30 cellular contexts compared by ENCODE assay signal in genomic region chr16:30046178-30046577, GRCh38. TPM values are rescaled to one million over a fixed set of nuclear protein-coding genes. Genes with fewer than 3 reads are reported as not detected.
"Had no signal": no experiment of that assay in that cellular context is flagged by ENCODE, and none has a peak within 500 bp of the region (broad histone marks: within the 10 kb centered on the region; RNA-seq: fewer than 3 reads in every experiment).

No MANE protein-coding gene starts in this region.

- H3K27me3 Mint-ChIP-seq: activated naive CD8-positive, alpha-beta T cell treated with anti-CD3 and anti-CD28 coated beads, Interleukin-2, amount 50 U/mL, for 24 hours; T-cell had no signal

- H3K36me3 Mint-ChIP-seq: activated naive CD4-positive, alpha-beta T cell treated with anti-CD3 and anti-CD28 coated beads, Interleukin-2, amount 50 U/mL, for 72 hours; brain; T-cell had no signal

- H3K4me3 Mint-ChIP-seq: activated naive CD8-positive, alpha-beta T cell treated with anti-CD3 and anti-CD28 coated beads, Interleukin-2, amount 50 U/mL, for 24 hours; T-cell had no signal

- H3K4me3 ChIP-seq: cardiac muscle cell, SK-N-MC had no signal

- ATAC-seq: activated naive CD4-positive, alpha-beta T cell treated with anti-CD3 and anti-CD28 coated beads, Interleukin-2, amount 50 U/mL, for 72 hours; activated naive CD8-positive, alpha-beta T cell treated with anti-CD3 and anti-CD28 coated beads, Interleukin-2, amount 50 U/mL, for 24 hours; Right ventricle myocardium inferior; T-cell had no signal

- H3K27ac ChIP-seq: cardiac muscle cell, SK-N-MC, VCaP had no signal

- FAIRE-seq: astrocyte had no signal

- DNase-seq: activated CD4-positive, alpha-beta T cell treated with anti-CD3 and anti-CD28 coated beads, Interleukin-2, amount 50 U/mL, for 1 hour; activated CD4-positive, CD25-positive, alpha-beta regulatory T cell; activated CD8-positive, alpha-beta memory T cell treated with anti-CD3 and anti-CD28 coated beads, Interleukin-2, amount 50 U/mL, for 4 hours; activated effector memory CD4-positive, alpha-beta T cell treated with Interleukin-2 at 50 U/mL for 16 hours; activated naive CD4-positive, alpha-beta T cell treated with Interleukin-2 at 50 U/mL for 16 hours; activated naive CD8-positive, alpha-beta T cell treated with anti-CD3 and anti-CD28 coated beads, Interleukin-2, amount 50 U/mL, for 24 hours; activated T-cell treated with anti-CD3 and anti-CD28 coated beads, Interleukin-2, amount 50 U/mL, for 1 hour; amniotic stem cell; Karpas-422; MM.1S; NCI-H1105; NCI-H1436; NCI-H1694 treated with DMSO at 0.1 percent for 48 hours; NCI-H2029 treated with DMSO at 0.1 percent for 48 hours; NCI-H2227 treated with DMSO at 0.1 percent for 48 hours; NCI-H69; NK-92 treated with Interleukin-12 subunit alpha and Interleukin-12 subunit beta, amount 100 ng/mL, for 24 hours; OCI-M1; RPMI8226; T-cell; T-helper 2 cell had no signal

- H3K9me3 Mint-ChIP-seq: activated naive CD4-positive, alpha-beta T cell treated with anti-CD3 and anti-CD28 coated beads, Interleukin-2, amount 50 U/mL, for 72 hours; activated naive CD8-positive, alpha-beta T cell treated with anti-CD3 and anti-CD28 coated beads, Interleukin-2, amount 50 U/mL, for 24 hours; brain; T-cell had no signal

- H3K27ac Mint-ChIP-seq: activated naive CD4-positive, alpha-beta T cell treated with anti-CD3 and anti-CD28 coated beads, Interleukin-2, amount 50 U/mL, for 72 hours; activated naive CD8-positive, alpha-beta T cell treated with anti-CD3 and anti-CD28 coated beads, Interleukin-2, amount 50 U/mL, for 24 hours; T-cell had no signal

- H3K4me1 Mint-ChIP-seq: T-cell had no signal

- H3K36me3 ChIP-seq: cardiac muscle cell had no signal

- H3K27me3 ChIP-seq: cardiac muscle cell had no signal

RNA-seq across cellular contexts. Expression of gene TLCD3B, which starts 15.1 kb away (rescaled TPM):
- total RNA-seq: Right ventricle myocardium inferior had no signal
- polyA plus RNA-seq: cardiac muscle cell had no signal

RNA-seq across cellular contexts. Expression of gene C16orf92, which starts 23.2 kb away (rescaled TPM):
- total RNA-seq: activated CD8-positive, alpha-beta memory T cell treated with anti-CD3 and anti-CD28 coated beads for 36 hours; activated naive CD4-positive, alpha-beta T cell treated with anti-CD3 and anti-CD28 coated beads, Interleukin-2, amount 50 U/mL, for 72 hours; astrocyte; cardiac muscle cell; NCI-H460; Right ventricle myocardium inferior; T-cell had no signal
- polyA plus RNA-seq: cardiac muscle cell had no signal
